Comparison of ENCODE assay signal across 1 cellular context in genomic region chr12:57766464-57767311, GRCh38.
TF ChIP-seq lines count a peak whose summit lies in the region.

Gene CYP27B1, minus strand, starts transcription at chr12:57767078. Its CDS starts 37 bp downstream, at chr12:57767041.

TF ChIP-seq in H1, 55 proteins besides CTCF, POLR2A, EP300 and RAD21 (continued from another document):
- no peak for TF ChIP-seq ATF2 (IDR thresholded peaks at IDR 0.05; ENCODE audit: low read length)
- TF ChIP-seq RFX5 (IDR thresholded peaks at IDR 0.05; ENCODE audit: borderline replicate concordance, low read depth, low read length), result no peak
- TF ChIP-seq POLR2AphosphoS5 (IDR thresholded peaks at IDR 0.05; ENCODE audit: low read depth, low read length), result no peak; the same call in 1 of the 2 replicates
- TF ChIP-seq CHD2 (IDR thresholded peaks at IDR 0.05; ENCODE audit: low read length), result no peak
- no peak for TF ChIP-seq SP4 (IDR thresholded peaks at IDR 0.05; ENCODE audit: low read length)
- TF ChIP-seq KDM5A (IDR thresholded peaks at IDR 0.05; ENCODE audit: low read length), result no peak
- TF ChIP-seq EZH2 (IDR thresholded peaks at IDR 0.05; ENCODE audit: low read depth, low read length, severe bottlenecking), result peak; percentile 62
- no peak for TF ChIP-seq KDM4A (IDR thresholded peaks at IDR 0.05; ENCODE audit: low read depth, low read length, severe bottlenecking)
- no peak for TF ChIP-seq CBX8 (IDR thresholded peaks at IDR 0.05; ENCODE audit: borderline replicate concordance, low read depth, low read length)
- TF ChIP-seq TBP (IDR thresholded peaks at IDR 0.05; ENCODE audit: low read depth, low read length), result 0 out of 2 replicates have a peak, but pooled peaks have one; percentile 17
- no peak for TF ChIP-seq YY1 (IDR thresholded peaks at IDR 0.05; ENCODE audit: low read depth, low read length)
- TF ChIP-seq TAF7 (optimal IDR thresholded peaks at IDR 0.05; ENCODE audit: borderline replicate concordance, low read depth, low read length), result no peak
- TF ChIP-seq ASH2L (IDR thresholded peaks at IDR 0.05; ENCODE audit: low read length), result no peak
- TF ChIP-seq CREB1 (IDR thresholded peaks at IDR 0.05), result no peak
- TF ChIP-seq BCL11A (IDR thresholded peaks at IDR 0.05; ENCODE audit: low read depth in 2 of 2, low read length in 2 of 2), result no peak
- peak; percentile 17 for TF ChIP-seq SAP30 (IDR thresholded peaks at IDR 0.05; ENCODE audit: insufficient read depth, insufficient replicate concordance, low read length)
- no peak for TF ChIP-seq CHD7 (IDR thresholded peaks at IDR 0.05; ENCODE audit: insufficient replicate concordance, low read length)
- TF ChIP-seq EGR1 (IDR thresholded peaks at IDR 0.05; ENCODE audit: borderline replicate concordance, low read depth, low read length), result no peak
- TF ChIP-seq JUND (IDR thresholded peaks at IDR 0.05; ENCODE audit: low read length), result no peak
- no peak for TF ChIP-seq CBX5 (IDR thresholded peaks at IDR 0.05; ENCODE audit: low read depth, low read length)
- TF ChIP-seq SUZ12 (IDR thresholded peaks at IDR 0.05; ENCODE audit: low read length), result no peak
- no peak for TF ChIP-seq E2F6 (IDR thresholded peaks at IDR 0.05)
- no peak for TF ChIP-seq RBBP5 (IDR thresholded peaks at IDR 0.05; ENCODE audit: borderline replicate concordance, low read depth, low read length)
- TF ChIP-seq MAX (IDR thresholded peaks at IDR 0.05), result no peak
- no peak for TF ChIP-seq BRCA1 (IDR thresholded peaks at IDR 0.05; ENCODE audit: low read depth, low read length)
- no peak for TF ChIP-seq RXRA (IDR thresholded peaks at IDR 0.05; ENCODE audit: insufficient read depth, low read depth, low read length)
- TF ChIP-seq POU5F1 (IDR thresholded peaks at IDR 0.05; ENCODE audit: low read depth, low read length), result no peak
- peak; percentile 30; the same call in 1 of the 2 replicates for TF ChIP-seq SP1 (IDR thresholded peaks at IDR 0.05; ENCODE audit: low read depth, low read length)
- no peak for TF ChIP-seq CTBP2 (IDR thresholded peaks at IDR 0.05; ENCODE audit: borderline replicate concordance, insufficient read depth, insufficient read length, low read length)
- no peak for TF ChIP-seq KDM1A (IDR thresholded peaks at IDR 0.05; ENCODE audit: borderline replicate concordance, low read length)
- no peak for TF ChIP-seq TAF1 (IDR thresholded peaks at IDR 0.05; ENCODE audit: low read depth, low read length)
- no peak for TF ChIP-seq HDAC2 (IDR thresholded peaks at IDR 0.05; ENCODE audit: borderline replicate concordance in 1 of 2, low read depth in 2 of 2, low read length in 2 of 2)
- TF ChIP-seq ATF3 (IDR thresholded peaks at IDR 0.05; ENCODE audit: insufficient read depth, low read depth, low read length), result no peak
- TF ChIP-seq ZNF274 (IDR thresholded peaks at IDR 0.05; ENCODE audit: borderline replicate concordance, extremely low read depth, low read length), result no peak
- TF ChIP-seq MAFK (IDR thresholded peaks at IDR 0.05; ENCODE audit: low read depth, low read length), result no peak
- no peak for TF ChIP-seq PHF8 (conservative IDR thresholded peaks at IDR 0.05; ENCODE audit: low read depth, low read length)
- no peak for TF ChIP-seq SP2 (IDR thresholded peaks at IDR 0.05; ENCODE audit: low read length)
- no peak for TF ChIP-seq GABPA (IDR thresholded peaks at IDR 0.05; ENCODE audit: borderline replicate concordance, insufficient read depth, low read length)
- no peak for TF ChIP-seq HDAC6 (IDR thresholded peaks at IDR 0.05; ENCODE audit: low read depth, low read length)
- TF ChIP-seq JUN (IDR thresholded peaks at IDR 0.05; ENCODE audit: low read depth, low read length), result no peak
- TF ChIP-seq USF2 (IDR thresholded peaks at IDR 0.05; ENCODE audit: low read length), result no peak
- no peak for TF ChIP-seq BACH1 (IDR thresholded peaks at IDR 0.05; ENCODE audit: low read length)
- TF ChIP-seq NANOG (IDR thresholded peaks at IDR 0.05; ENCODE audit: insufficient read depth, low read depth, low read length, poor library complexity, severe bottlenecking), result no peak
- no peak for TF ChIP-seq CHD1 (IDR thresholded peaks at IDR 0.05; ENCODE audit: low read depth, low read length)
- TF ChIP-seq TCF12 (IDR thresholded peaks at IDR 0.05; ENCODE audit: low read depth, low read length), result no peak
- no peak for TF ChIP-seq SRF (IDR thresholded peaks at IDR 0.05; ENCODE audit: low read depth, low read length)
- no peak for TF ChIP-seq GTF2F1 (IDR thresholded peaks at IDR 0.05; ENCODE audit: borderline replicate concordance, low read depth, low read length)
- no peak for TF ChIP-seq FOSL1 (IDR thresholded peaks at IDR 0.05; ENCODE audit: insufficient read depth, low read depth, low read length)
- no peak for TF ChIP-seq SIX5 (IDR thresholded peaks at IDR 0.05; ENCODE audit: low read depth, low read length)
